ENCODE assay signal across 24 cellular contexts in the genomic region with DNA sequence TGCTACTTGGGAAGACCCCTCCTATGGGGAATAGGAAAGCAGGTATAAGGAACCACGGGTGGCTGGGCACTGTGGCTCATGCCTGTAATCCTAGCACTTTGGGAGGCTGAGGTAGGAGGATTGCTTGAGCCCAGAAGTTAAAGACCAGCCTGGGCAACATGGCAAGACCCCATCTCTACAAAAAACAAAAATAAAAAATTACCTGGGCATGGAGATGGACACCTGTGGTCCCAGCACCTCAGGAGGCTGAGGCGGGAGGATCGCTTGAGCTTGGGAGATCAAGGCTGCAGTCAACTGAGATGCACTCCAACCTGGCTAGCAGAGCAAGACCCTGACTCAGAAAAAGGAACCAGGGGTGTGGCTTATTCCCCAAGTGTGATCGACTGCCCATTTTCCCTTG. TPM values are rescaled to one million over a fixed set of nuclear protein-coding genes. Genes with fewer than 3 reads are reported as not detected.
"Had no signal": no experiment of that assay in that cellular context is flagged by ENCODE, and none has a peak within 500 bp of the region (broad histone marks: within the 10 kb centered on the region; RNA-seq: fewer than 3 reads in every experiment).

No MANE protein-coding gene starts in this region.

- H3K9ac ChIP-seq: KMS-11 had no signal

- DNase-seq: IMR-90, Kasumi-1, MM.1S, NCI-H1092 treated with DMSO at 0.1 percent for 48 hours, NCI-H1436, NCI-H187, NCI-H2029, NCI-H2081 treated with DMSO at 0.1 percent for 48 hours, NCI-H2171, NCI-H226, NCI-H446, NCI-H510A, NCI-H524 treated with DMSO at 0.1 percent for 48 hours, NCI-H774, Right ventricle myocardium superior, RPMI8226, SIG-M5 had no signal

- H3K27ac ChIP-seq: KMS-11, SJSA1, SK-N-MC had no signal

- H3K4me2 ChIP-seq: KMS-11 had no signal

- H3K4me3 ChIP-seq: SJSA1, SK-N-MC had no signal

- ATAC-seq: HepG2 had no signal

- FAIRE-seq: HepG2, RCC 7860 had no signal

RNA-seq across cellular contexts. Expression of a gene that starts 1.0 kb away (rescaled TPM):
- total RNA-seq: Right ventricle myocardium superior had no signal

RNA-seq across cellular contexts. Expression of a gene that starts 25.4 kb away (rescaled TPM):
- total RNA-seq: HepG2, HT1080, IMR-90, M059J, Right ventricle myocardium superior, SJSA1 had no signal
- polyA plus RNA-seq: HepG2, IMR-90 had no signal
